ENCODE assay signal across 15 cellular contexts in the genomic region with DNA sequence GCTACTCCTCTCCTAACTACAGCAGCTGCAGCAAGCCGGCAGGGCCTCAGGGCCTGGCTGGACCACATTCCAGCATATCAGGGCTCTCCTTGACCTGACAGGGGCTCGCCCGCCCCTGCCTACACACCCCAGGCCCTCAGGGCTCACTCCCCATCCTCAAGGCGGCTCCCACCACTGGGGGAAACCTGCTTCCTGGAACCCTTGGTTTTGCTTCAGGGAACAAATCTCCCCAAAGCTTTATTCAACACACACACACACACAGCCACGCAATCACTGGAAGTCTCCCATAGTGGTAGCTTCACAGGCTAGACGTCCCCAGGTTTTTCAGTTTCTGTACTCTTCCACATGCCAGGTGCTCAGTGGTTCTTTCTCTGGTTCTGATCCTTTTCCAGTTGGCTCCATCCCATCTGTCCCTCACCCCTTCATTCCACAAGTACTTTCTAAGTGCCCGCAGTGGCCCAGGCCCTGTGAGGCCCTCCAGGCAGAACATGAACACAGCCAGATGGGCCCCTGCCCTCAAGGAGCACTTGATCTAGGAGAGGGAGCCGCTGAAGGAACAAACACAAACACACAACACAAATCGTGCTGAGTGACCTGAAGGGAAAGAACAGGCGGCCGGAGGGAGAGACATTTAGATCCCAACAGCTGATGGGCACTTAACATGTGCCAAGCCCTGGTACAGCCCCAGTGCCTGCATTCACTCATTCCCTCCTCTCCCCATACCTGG. TPM values are rescaled to one million over a fixed set of nuclear protein-coding genes. Genes with fewer than 3 reads are reported as not detected.
DNase-seq lines count a peak whose midpoint lies in the region; ATAC-seq and TF ChIP-seq lines count a peak whose summit lies in the region.
"Had no signal": no experiment of that assay in that cellular context is flagged by ENCODE, and none has a peak within 500 bp of the region (broad histone marks: within the 10 kb centered on the region; RNA-seq: fewer than 3 reads in every experiment).

No MANE protein-coding gene starts in this region.

- H3K27me3 ChIP-seq in adrenal gland = no peaks in the 10 kb centered on the region
- H3K27me3 ChIP-seq in sigmoid colon = no peaks in the 10 kb centered on the region
- peaks cover 5% of the 10 kb centered on the region; the same call in 1 of the 2 replicates for H3K27me3 ChIP-seq in HAP-1 (ENCODE audit: low read depth)

- H3K4me1 ChIP-seq in adrenal gland (replicated peaks in 1 of 2) = peaks cover 45 to 81% of the 10 kb centered on the region in 2 donors
- H3K4me1 ChIP-seq in sigmoid colon = peaks cover 0 to 100% (median 99%) of the 10 kb centered on the region in 4 donors
- no peaks in the 10 kb centered on the region for H3K4me1 ChIP-seq in HAP-1

- no peaks in the 10 kb centered on the region for H3K36me3 ChIP-seq in adrenal gland (replicated peaks in 1 of 2)
- H3K36me3 ChIP-seq in sigmoid colon = no peaks in the 10 kb centered on the region
- no peaks in the 10 kb centered on the region for H3K36me3 ChIP-seq in HAP-1 (replicated peaks)

- peak overlapping the region in 1 of 7 donors; percentile 10 for H3K27ac Mint-ChIP-seq in CD14-positive monocyte
- no peak overlapping the region for H3K27ac Mint-ChIP-seq in immature natural killer cell

- TF ChIP-seq POLR2A in adrenal gland (IDR thresholded peaks at IDR 0.05) (no peak), sigmoid colon (IDR thresholded peaks at IDR 0.05) (no peak)

- H3K4me1 Mint-ChIP-seq in CD14-positive monocyte (peaks cover 8% of the 10 kb centered on the region), immature natural killer cell (no peaks in the 10 kb centered on the region)

- in situ Hi-C loops in HAP-1 (cut with MboI; ENCODE audit: low sequenced_read_pairs) = no loop called here

- ATAC-seq in HG03139 (IDR thresholded peaks at IDR 0.05; ENCODE audit: unreplicated experiment) = no peak
- no peak for ATAC-seq in stimulated activated naive CD8-positive, alpha-beta T cell treated with anti-CD3 and anti-CD28 coated beads, Interleukin-15, Interleukin-2, amounts not matched to agents 100 U/mL and 50 U/mL, for 24 hours
- ATAC-seq: mucosa of descending colon, PC-3 had no signal

- peak; percentile 38 for DNase-seq in CD14-positive monocyte (ENCODE audit: low spot score)
- peak in 3 of 7 donors; percentile 1 to 12 (median 9) for DNase-seq in adrenal gland
- peak; percentile 27 for DNase-seq in left kidney (ENCODE audit: low read depth, low spot score)
- DNase-seq in sigmoid colon = peak; percentile 65
- no peak for DNase-seq in HAP-1 (ENCODE audit: low spot score in 2 of 2)
- DNase-seq in immature natural killer cell = no peak
- no peak for DNase-seq in stimulated activated naive CD8-positive, alpha-beta T cell treated with anti-CD3 and anti-CD28 coated beads, Interleukin-15, Interleukin-2, amounts not matched to agents 100 U/mL and 50 U/mL, for 24 hours
- DNase-seq: activated naive CD4-positive, alpha-beta T cell; effector CD8-positive, alpha-beta T cell; NCI-H1417; NCI-H446 treated with DMSO at 0.1 percent for 48 hours; PC-3; stimulated activated CD4-positive, alpha-beta T cell treated with anti-CD3 and anti-CD28 coated beads, Interleukin-2, amount 100 ng/mL, for 48 hours had no signal

- H3K4me3 Mint-ChIP-seq in CD14-positive monocyte (no peak overlapping the region), immature natural killer cell (no peak overlapping the region)

- intact Hi-C loops in CD14-positive monocyte (cut with micrococcal nuclease) = no loop called here
- intact Hi-C loops in adrenal gland (cut with DNase I) = no loop called here
- intact Hi-C loops in sigmoid colon (cut with DNase I) = no loop called here

- H3K27ac ChIP-seq in adrenal gland = peak overlapping the region in 3 of 5 donors; percentile 26 to 77 (median 46)
- H3K27ac ChIP-seq in sigmoid colon = peak overlapping the region; percentile 84 to 98 (median 96)

- 64 to 83% (median 76%) methylated on average over 9 to 11 of the region's 11 CpGs for WGBS in adrenal gland, 4 donors
- WGBS in sigmoid colon, 2 donors = 86 to 88% methylated on average over 11 of the region's 11 CpGs

- H3K36me3 Mint-ChIP-seq in CD14-positive monocyte (peaks cover 1 to 3% of the 10 kb centered on the region in 2 donors), immature natural killer cell (no peaks in the 10 kb centered on the region)

- H3K9me3 ChIP-seq in adrenal gland (replicated peaks in 1 of 3) = no peaks in the 10 kb centered on the region
- H3K9me3 ChIP-seq in sigmoid colon = no peaks in the 10 kb centered on the region
- H3K9me3 ChIP-seq in HAP-1 = no peaks in the 10 kb centered on the region
- H3K9me3 ChIP-seq: mucosa of descending colon had no signal

- no peak for TF ChIP-seq EP300 in sigmoid colon (IDR thresholded peaks at IDR 0.05)

- H3K4me3 ChIP-seq in adrenal gland (no peak overlapping the region), sigmoid colon (no peak overlapping the region), HAP-1 (no peak overlapping the region)
- H3K4me3 ChIP-seq: mucosa of descending colon had no signal

- H3K27me3 Mint-ChIP-seq in CD14-positive monocyte (ENCODE audit: low read depth in 3 of 3) (peaks cover 1 to 5% (median 1%) of the 10 kb centered on the region in 3 donors), immature natural killer cell (ENCODE audit: low read depth in 3 of 3) (peaks cover 0 to 7% (median 2%) of the 10 kb centered on the region in 3 donors)

- TF ChIP-seq CTCF in CD14-positive monocyte (IDR thresholded peaks at IDR 0.05) (no peak), adrenal gland (IDR thresholded peaks at IDR 0.05) (no peak), sigmoid colon (IDR thresholded peaks at IDR 0.05) (no peak)

- no peaks in the 10 kb centered on the region for H3K9me3 Mint-ChIP-seq in CD14-positive monocyte
- H3K9me3 Mint-ChIP-seq in immature natural killer cell = no peaks in the 10 kb centered on the region

RNA-seq across cellular contexts. Expression of a gene that starts 51.1 kb away (rescaled TPM):
- polyA plus RNA-seq in CD14-positive monocyte (1 to 10 TPM in 1 of 2 donors, under 1 TPM in 1; 0.26 to 1.6 TPM), adrenal gland (100 to 1,000 TPM in 2 of 3 donors, 10 to 100 TPM in 1; 46.7 to 123 (median 122) TPM), sigmoid colon (10 to 100 TPM in 2 of 3 donors, 1 to 10 TPM in 1; 3.7 to 57.2 (median 13.8) TPM), immature natural killer cell (under 1 TPM in 1 of 3 donors, not detected in 2; 0.40 TPM)
- total RNA-seq in adrenal gland (100 to 1,000 TPM; 238 to 341 (median 304) TPM), sigmoid colon (1,000 to 10,000 TPM in 2 of 4 donors, 100 to 1,000 TPM in 2; 444 to 1,607 (median 968) TPM)

Comparison
In these comparisons a context has a peak if more than half of its experiments do, and no peak if none do; other contexts are left out.
1. DNase-seq: peak in CD14-positive monocyte (single experiment), left kidney (single experiment) and sigmoid colon (single experiment); none in HAP-1 (0 of 2), immature natural killer cell (0 of 3) and stimulated activated naive CD8-positive, alpha-beta T cell treated with anti-CD3 and anti-CD28 coated beads, Interleukin-15, Interleukin-2, amounts not matched to agents 100 U/mL and 50 U/mL, for 24 hours (single experiment).